Comparison of ENCODE assay signal across 8 cellular contexts in the genomic region with DNA sequence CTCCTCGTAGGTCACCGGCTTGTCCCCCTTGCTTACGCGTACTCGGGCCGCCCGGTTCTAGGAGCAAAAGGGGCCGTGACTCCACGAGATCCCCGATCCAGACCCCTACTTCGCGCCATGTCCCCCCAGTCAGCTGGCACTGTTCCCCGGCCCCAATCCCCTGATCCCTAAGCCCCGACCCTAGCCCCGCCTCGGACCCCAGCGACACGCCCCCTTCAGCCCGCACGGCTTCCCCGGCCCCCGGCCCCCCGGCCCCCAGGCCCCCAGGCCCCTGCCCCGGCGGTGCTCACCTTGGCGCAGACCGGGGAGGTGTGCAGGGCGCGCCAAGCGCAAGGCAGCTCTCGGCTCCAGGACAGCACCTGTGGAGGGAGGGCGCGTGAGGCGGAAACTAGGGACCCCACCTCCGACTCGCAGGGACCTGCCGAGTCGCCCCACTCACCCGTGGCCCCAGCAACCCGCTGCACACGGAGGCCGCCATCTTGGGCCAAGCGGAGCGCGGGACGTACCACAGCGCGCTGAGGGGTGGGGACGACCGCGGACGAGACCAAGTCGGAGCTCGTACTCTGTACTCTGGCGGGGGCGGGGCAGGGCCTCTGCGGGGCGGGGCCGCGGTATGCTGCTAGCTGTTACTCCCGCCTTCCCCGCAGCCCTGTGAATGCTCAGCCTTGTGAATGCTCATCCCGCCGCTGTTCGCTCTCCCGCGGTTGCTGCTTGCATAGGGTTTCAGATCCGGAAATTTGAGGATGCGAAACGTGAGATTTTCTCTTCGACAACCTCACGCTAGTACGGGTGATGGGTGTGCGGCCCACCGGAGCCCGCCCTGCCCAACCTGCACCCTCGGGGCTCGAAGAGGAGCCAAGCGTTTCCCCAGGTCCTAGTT. TPM values are rescaled to one million over a fixed set of nuclear protein-coding genes. Genes with fewer than 3 reads are reported as not detected.
DNase-seq lines count a peak whose midpoint lies in the region; ATAC-seq, FAIRE-seq and TF ChIP-seq lines count a peak whose summit lies in the region.

MRPS24 (minus strand) TSS at position 500 of the 880 bp plus-strand sequence; CDS start at position 478, 22 bp downstream.

- H3K36me3 ChIP-seq in BE2C (peaks cover 19% of the 10 kb centered on the region), kidney epithelial cell (ENCODE audit: control insufficient read depth, insufficient read depth, low read length) (peaks cover 2% of the 10 kb centered on the region)

- POLR2A ChIA-PET in activated CD4-positive, alpha-beta T cell treated with anti-CD3 and anti-CD28 coated beads for 36 hours (lab: Charles Lee), result interaction anchor here (0.6 to 0.9 kb wide), 2 partner anchors 10 to 246 kb away, joined by 3 read pairs; no protein-coding TSS in a partner anchor

- H3K36me3 Mint-ChIP-seq in activated CD4-positive, alpha-beta T cell treated with anti-CD3 and anti-CD28 coated beads for 36 hours (ENCODE audit: low read depth), result peaks cover 27% of the 10 kb centered on the region
- peaks cover 17% of the 10 kb centered on the region for H3K36me3 Mint-ChIP-seq in chondrocyte (ENCODE audit: low read depth)

- FAIRE-seq in GM19239 (lab: Jason Lieb, UNC), result peak; percentile 97

- no peak for TF ChIP-seq CTCF in BE2C (IDR thresholded peaks at IDR 0.05; ENCODE audit: low read depth, low read length)
- TF ChIP-seq CTCF in chondrocyte (IDR thresholded peaks at IDR 0.05), result no peak
- TF ChIP-seq CTCF in kidney epithelial cell (IDR thresholded peaks at IDR 0.05; ENCODE audit: insufficient read depth, low read length, poor library complexity, severe bottlenecking), result no peak

- H3K4me1 Mint-ChIP-seq in activated CD4-positive, alpha-beta T cell treated with anti-CD3 and anti-CD28 coated beads for 36 hours, result peaks cover 35% of the 10 kb centered on the region
- H3K4me1 Mint-ChIP-seq in chondrocyte (ENCODE audit: low read depth), result peaks cover 42% of the 10 kb centered on the region

- H3K4me1 ChIP-seq in BE2C, result no peaks in the 10 kb centered on the region

- H3K9me3 Mint-ChIP-seq in activated CD4-positive, alpha-beta T cell treated with anti-CD3 and anti-CD28 coated beads for 36 hours (ENCODE audit: low read depth), result peaks cover 2% of the 10 kb centered on the region
- H3K9me3 Mint-ChIP-seq in chondrocyte (ENCODE audit: low read depth), result no peaks in the 10 kb centered on the region

- peak within 1 kb of the TSS; percentile 83 for H3K4me3 Mint-ChIP-seq in activated CD4-positive, alpha-beta T cell treated with anti-CD3 and anti-CD28 coated beads for 36 hours
- peak within 1 kb of the TSS; percentile 90 for H3K4me3 Mint-ChIP-seq in chondrocyte (ENCODE audit: unreplicated experiment)

- peak within 1 kb of the TSS; percentile 84 for H3K27ac Mint-ChIP-seq in activated CD4-positive, alpha-beta T cell treated with anti-CD3 and anti-CD28 coated beads for 36 hours
- H3K27ac Mint-ChIP-seq in chondrocyte (ENCODE audit: unreplicated experiment), result peak within 1 kb of the TSS; percentile 98

- H3K27me3 ChIP-seq in BE2C (no peaks in the 10 kb centered on the region), kidney epithelial cell (ENCODE audit: control insufficient read depth, insufficient read depth, low read length) (no peaks in the 10 kb centered on the region)

- CTCF ChIA-PET in activated CD4-positive, alpha-beta T cell treated with anti-CD3 and anti-CD28 coated beads for 36 hours (lab: Charles Lee), result interaction anchor here (1.0 to 1.4 kb wide), 4 partner anchors 10 to 287 kb away, joined by 3 to 7 read pairs (median 4); partner anchors contain the start of gene STK17A

- intact Hi-C loops in activated CD4-positive, alpha-beta T cell treated with anti-CD3 and anti-CD28 coated beads for 36 hours (cut with DNase I, micrococcal nuclease), result loop anchor here (1.0 to 10.0 kb wide), 8 partner anchors 30 to 934 kb away; partner anchors contain the start of genes UBE2D4 (in 2 of the 2), URGCP (in 2 of the 2), MRPL32 (in 1 of the 2) and PSMA2 (in 1 of the 2)

- ATAC-seq in HG03442 (IDR thresholded peaks at IDR 0.05; ENCODE audit: unreplicated experiment), result peak; percentile 88
- ATAC-seq in activated CD4-positive, alpha-beta T cell treated with anti-CD3 and anti-CD28 coated beads for 36 hours, result peak; percentile 96

- DNase-seq in BE2C (peak; percentile 97), GM19239 (ENCODE audit: insufficient read length, low spot score) (peak; percentile 90), NCI-H524 (lab: John Stamatoyannopoulos, UW) (peak; percentile 86 to 89), chondrocyte (ENCODE audit: low spot score) (peak; percentile 98), kidney epithelial cell (ENCODE audit: low read depth) (peak; percentile 45)
- peak; percentile 98 for DNase-seq in activated CD4-positive, alpha-beta T cell treated with anti-CD3 and anti-CD28 coated beads for 36 hours
- DNase-seq in stimulated activated CD4-positive, alpha-beta T cell treated with anti-CD3 and anti-CD28 coated beads, Interleukin-15, amount 100 ng/mL, for 24 hours, result peak; percentile 97

- no peaks in the 10 kb centered on the region; the same call in 1 of the 2 replicates for H3K9me3 ChIP-seq in BE2C

- peak within 1 kb of the TSS; percentile 86 for H3K4me3 ChIP-seq in BE2C (ENCODE audit: low read depth, low read length)
- peak within 1 kb of the TSS; percentile 92 for H3K4me3 ChIP-seq in kidney epithelial cell (ENCODE audit: low read depth, low read length)

- H3K27me3 Mint-ChIP-seq in activated CD4-positive, alpha-beta T cell treated with anti-CD3 and anti-CD28 coated beads for 36 hours, result no peaks in the 10 kb centered on the region
- H3K27me3 Mint-ChIP-seq in chondrocyte (ENCODE audit: low read depth), result no peaks in the 10 kb centered on the region

RNA-seq across cellular contexts. Expression of gene MRPS24, which starts in this region (rescaled TPM):
- 470 TPM for polyA plus RNA-seq in BE2C (2012; ENCODE audit: insufficient read depth, insufficient read length, low read depth)
- 100 to 1,000 TPM; 121 to 149 TPM for total RNA-seq in activated CD4-positive, alpha-beta T cell treated with anti-CD3 and anti-CD28 coated beads for 36 hours
- total RNA-seq in chondrocyte (70.2 to 76.9 TPM (median 72.9 TPM) in 3 replicates), kidney epithelial cell (142 and 168 TPM in 2 replicates)

Comparison
In these comparisons a context has a peak if more than half of its experiments do, and no peak if none do; other contexts are left out.
1. Peak in every context shown above with its lines: DNase-seq, ATAC-seq and H3K4me3 ChIP-seq.
2. DNase-seq: peak in every context shown above with its lines; median percentile 98 in activated CD4-positive, alpha-beta T cell treated with anti-CD3 and anti-CD28 coated beads for 36 hours; 98 in chondrocyte; 97 in BE2C; 97 in stimulated activated CD4-positive, alpha-beta T cell treated with anti-CD3 and anti-CD28 coated beads, Interleukin-15, amount 100 ng/mL, for 24 hours; 90 in GM19239; 88 in NCI-H524; 45 in kidney epithelial cell.